37 cellular contexts compared by ENCODE assay signal in the genomic region with DNA sequence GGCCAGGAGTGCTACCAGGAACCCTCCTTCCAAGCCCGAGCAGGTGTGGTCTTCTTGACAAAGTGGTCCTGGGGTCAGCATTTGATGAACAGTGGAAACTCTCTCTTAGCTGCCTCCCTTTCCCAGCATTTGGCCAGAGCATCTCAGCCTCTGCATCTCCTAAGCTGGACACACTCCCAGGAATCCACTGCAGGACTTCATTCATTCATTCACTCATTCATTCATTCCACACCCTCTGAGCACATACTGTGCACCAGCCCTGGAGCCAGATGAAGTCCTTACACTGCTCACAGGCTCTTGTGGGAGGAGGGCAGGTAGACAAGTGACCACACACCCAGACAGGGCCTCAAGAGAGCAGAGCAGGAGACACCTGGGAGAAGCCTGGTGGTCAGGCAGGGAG. TPM values are rescaled to one million over a fixed set of nuclear protein-coding genes. Genes with fewer than 3 reads are reported as not detected.
"Had no signal": no experiment of that assay in that cellular context is flagged by ENCODE, and none has a peak within 500 bp of the region (broad histone marks: within the 10 kb centered on the region; RNA-seq: fewer than 3 reads in every experiment).

No MANE protein-coding gene starts in this region.

- H3K9me3 ChIP-seq: ascending aorta had no signal

- H3K36me3 ChIP-seq: ascending aorta, cardiac muscle cell, WERI-Rb-1 had no signal

- H3K27me3 ChIP-seq: ascending aorta, cardiac muscle cell had no signal

- H3K4me3 ChIP-seq: ascending aorta, cardiac muscle cell, PC-9 had no signal

- DNase-seq: activated CD4-positive, alpha-beta memory T cell treated with anti-CD3 and anti-CD28 coated beads, Interleukin-2, amount 10 ng/mL, durations not matched to agents 7 days and 5 days; activated CD4-positive, alpha-beta T cell treated with anti-CD3 and anti-CD28 coated beads for 1 hour; activated CD4-positive, alpha-beta T cell treated with anti-CD3 and anti-CD28 coated beads for 48 hours; activated CD4-positive, CD25-positive, alpha-beta regulatory T cell; activated CD8-positive, alpha-beta memory T cell treated with anti-CD3 and anti-CD28 coated beads for 24 hours; activated CD8-positive, alpha-beta memory T cell treated with anti-CD3 and anti-CD28 coated beads, Interleukin-2, amount 10 ng/mL, durations not matched to agents 7 days and 5 days; activated CD8-positive, alpha-beta memory T cell treated with anti-CD3 and anti-CD28 coated beads, Interleukin-2, amount 50 U/mL, for 48 hours; activated gamma-delta T cell; activated naive CD4-positive, alpha-beta T cell treated with Interleukin-2 at 50 U/mL for 16 hours; activated naive CD8-positive, alpha-beta T cell treated with anti-CD3 and anti-CD28 coated beads, Interleukin-2, amount 10 ng/mL, durations not matched to agents 7 days and 5 days; activated T-cell treated with anti-CD3 and anti-CD28 coated beads, Interleukin-2, amount 50 U/mL, for 72 hours; amygdala; Karpas-422; NCI-H1417 treated with DMSO at 0.1 percent for 48 hours; NCI-H187 treated with DMSO at 0.1 percent for 48 hours; NCI-H2081; NCI-H524 treated with DMSO at 0.1 percent for 48 hours; NCI-H748 treated with DMSO at 0.1 percent for 48 hours; NK-92 treated with Interleukin-12 subunit alpha and Interleukin-12 subunit beta, amount 100 ng/mL, for 24 hours; PC-9; SIG-M5; SW 1271; T-helper 1 cell; T-helper 2 cell; T-helper 9 cell; WERI-Rb-1 had no signal

- H3K4me1 Mint-ChIP-seq: activated CD8-positive, alpha-beta memory T cell treated with anti-CD3 and anti-CD28 coated beads, Interleukin-2, amount 10 ng/mL, durations not matched to agents 7 days and 5 days; activated naive CD4-positive, alpha-beta T cell treated with anti-CD3 and anti-CD28 coated beads, Interleukin-2, amount 50 U/mL, for 24 hours; activated naive CD8-positive, alpha-beta T cell treated with anti-CD3 and anti-CD28 coated beads, Interleukin-2, amount 10 ng/mL, durations not matched to agents 7 days and 5 days; activated T-helper 17 cell treated with anti-CD3 and anti-CD28 coated beads, Interleukin-2, amount 50 U/mL, for 72 hours; central memory CD8-positive, alpha-beta T cell had no signal

- H3K4me3 Mint-ChIP-seq: activated CD4-positive, alpha-beta memory T cell treated with anti-CD3 and anti-CD28 coated beads, Interleukin-2, amount 10 ng/mL, durations not matched to agents 7 days and 5 days; activated CD8-positive, alpha-beta memory T cell treated with anti-CD3 and anti-CD28 coated beads, Interleukin-2, amount 10 ng/mL, durations not matched to agents 7 days and 5 days; activated naive CD4-positive, alpha-beta T cell treated with anti-CD3 and anti-CD28 coated beads, Interleukin-2, amount 50 U/mL, for 24 hours; activated naive CD8-positive, alpha-beta T cell treated with anti-CD3 and anti-CD28 coated beads, Interleukin-2, amount 10 ng/mL, durations not matched to agents 7 days and 5 days; activated T-cell treated with anti-CD3 and anti-CD28 coated beads, Interleukin-2, amount 50 U/mL, for 72 hours; activated T-helper 17 cell treated with anti-CD3 and anti-CD28 coated beads, Interleukin-2, amount 50 U/mL, for 72 hours; central memory CD8-positive, alpha-beta T cell had no signal

- H3K36me3 Mint-ChIP-seq: activated CD8-positive, alpha-beta memory T cell treated with anti-CD3 and anti-CD28 coated beads, Interleukin-2, amount 10 ng/mL, durations not matched to agents 7 days and 5 days; activated naive CD4-positive, alpha-beta T cell treated with anti-CD3 and anti-CD28 coated beads, Interleukin-2, amount 50 U/mL, for 24 hours; activated naive CD8-positive, alpha-beta T cell treated with anti-CD3 and anti-CD28 coated beads, Interleukin-2, amount 10 ng/mL, durations not matched to agents 7 days and 5 days had no signal

- ATAC-seq: activated CD8-positive, alpha-beta memory T cell treated with anti-CD3 and anti-CD28 coated beads, Interleukin-2, amount 10 ng/mL, durations not matched to agents 7 days and 5 days; activated T-cell treated with anti-CD3 and anti-CD28 coated beads, Interleukin-2, amount 50 U/mL, for 72 hours; activated T-helper 17 cell treated with anti-CD3 and anti-CD28 coated beads, Interleukin-2, amount 50 U/mL, for 72 hours; SK-N-SH treated with all-trans-retinoic acid at 6 μM for 48 hours had no signal

- H3K27me3 Mint-ChIP-seq: activated CD4-positive, alpha-beta memory T cell treated with anti-CD3 and anti-CD28 coated beads, Interleukin-2, amount 10 ng/mL, durations not matched to agents 7 days and 5 days; activated CD8-positive, alpha-beta memory T cell treated with anti-CD3 and anti-CD28 coated beads, Interleukin-2, amount 10 ng/mL, durations not matched to agents 7 days and 5 days; activated naive CD4-positive, alpha-beta T cell treated with anti-CD3 and anti-CD28 coated beads, Interleukin-2, amount 50 U/mL, for 24 hours; activated naive CD8-positive, alpha-beta T cell treated with anti-CD3 and anti-CD28 coated beads, Interleukin-2, amount 10 ng/mL, durations not matched to agents 7 days and 5 days; activated T-helper 17 cell treated with anti-CD3 and anti-CD28 coated beads, Interleukin-2, amount 50 U/mL, for 72 hours had no signal

- H3K27ac Mint-ChIP-seq: activated CD4-positive, alpha-beta memory T cell treated with anti-CD3 and anti-CD28 coated beads, Interleukin-2, amount 10 ng/mL, durations not matched to agents 7 days and 5 days; activated CD8-positive, alpha-beta memory T cell treated with anti-CD3 and anti-CD28 coated beads, Interleukin-2, amount 10 ng/mL, durations not matched to agents 7 days and 5 days; activated naive CD4-positive, alpha-beta T cell treated with anti-CD3 and anti-CD28 coated beads, Interleukin-2, amount 50 U/mL, for 24 hours; activated naive CD8-positive, alpha-beta T cell treated with anti-CD3 and anti-CD28 coated beads, Interleukin-2, amount 10 ng/mL, durations not matched to agents 7 days and 5 days; activated T-cell treated with anti-CD3 and anti-CD28 coated beads, Interleukin-2, amount 50 U/mL, for 72 hours; activated T-helper 17 cell treated with anti-CD3 and anti-CD28 coated beads, Interleukin-2, amount 50 U/mL, for 72 hours had no signal

- FAIRE-seq: RCC 7860 had no signal

- H2AFZ ChIP-seq: PC-9 had no signal

- H3K4me1 ChIP-seq: ascending aorta had no signal

- H3K4me2 ChIP-seq: PC-9 had no signal

- H3K27ac ChIP-seq: ascending aorta, cardiac muscle cell, PC-9, RWPE1, WERI-Rb-1 had no signal

- H3K9me3 Mint-ChIP-seq: activated CD4-positive, alpha-beta memory T cell treated with anti-CD3 and anti-CD28 coated beads, Interleukin-2, amount 10 ng/mL, durations not matched to agents 7 days and 5 days; activated naive CD4-positive, alpha-beta T cell treated with anti-CD3 and anti-CD28 coated beads, Interleukin-2, amount 50 U/mL, for 24 hours; activated naive CD8-positive, alpha-beta T cell treated with anti-CD3 and anti-CD28 coated beads, Interleukin-2, amount 10 ng/mL, durations not matched to agents 7 days and 5 days; activated T-cell treated with anti-CD3 and anti-CD28 coated beads, Interleukin-2, amount 50 U/mL, for 72 hours; activated T-helper 17 cell treated with anti-CD3 and anti-CD28 coated beads, Interleukin-2, amount 50 U/mL, for 72 hours; central memory CD8-positive, alpha-beta T cell had no signal

RNA-seq across cellular contexts. Expression of gene MPEG1, which starts 49.7 kb away (rescaled TPM):
- total RNA-seq: activated CD4-positive, alpha-beta memory T cell treated with anti-CD3 and anti-CD28 coated beads, Interleukin-2, amount 10 ng/mL, durations not matched to agents 7 days and 5 days; activated CD8-positive, alpha-beta memory T cell treated with anti-CD3 and anti-CD28 coated beads, Interleukin-2, amount 10 ng/mL, durations not matched to agents 7 days and 5 days; cardiac muscle cell; MCF 10A; NCI-H460; PC-9; SK-MEL-5 had no signal
- polyA plus RNA-seq: cardiac muscle cell had no signal
